ENCODE assay signal across 8 cellular contexts in the genomic region with DNA sequence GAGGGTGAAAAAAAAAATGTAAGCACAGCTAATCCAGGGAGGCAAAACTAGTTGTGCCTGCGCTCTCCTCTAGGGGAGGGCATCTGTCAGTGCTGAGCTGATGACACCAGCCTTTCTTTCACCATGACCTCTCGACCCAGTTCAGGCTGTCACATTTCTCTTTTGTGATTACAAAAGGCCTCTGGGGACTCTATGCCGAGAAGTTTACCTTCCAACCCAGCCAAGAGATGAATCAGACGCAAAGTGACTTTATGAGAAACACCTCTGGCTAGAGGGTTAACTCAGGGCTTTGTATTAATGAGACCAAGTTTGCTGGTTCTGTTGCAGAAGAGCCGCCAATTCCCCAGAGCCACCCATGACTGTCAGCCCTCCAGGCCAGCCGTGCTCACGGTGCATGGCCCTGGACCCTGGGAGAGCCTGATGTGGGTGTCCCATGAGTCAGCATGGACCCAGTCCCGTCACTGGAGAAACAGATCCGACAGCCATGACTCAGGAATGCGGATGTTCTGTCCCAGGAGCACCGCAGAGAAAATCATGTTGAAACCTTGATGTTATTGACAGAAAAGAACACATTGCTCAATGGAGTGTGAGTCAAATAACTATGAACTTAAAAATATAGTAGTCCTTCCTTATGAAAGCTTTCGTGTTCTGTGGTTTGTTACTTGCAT.
A peak's percentile ranks its signal among the peaks of the same experiment; 100 is the strongest.
DNase-seq lines count a peak whose midpoint lies in the region; ATAC-seq, FAIRE-seq and TF ChIP-seq lines count a peak whose summit lies in the region.

No MANE protein-coding gene starts in this region.

- FAIRE-seq in small intestine (lab: Jason Lieb, UNC) = no peak

- no peak overlapping the region for H3K27ac Mint-ChIP-seq in activated T-helper 2 cell treated with anti-CD3 and anti-CD28 coated beads, Interferon-gamma antibody, Interleukin-2, Interleukin-4, amounts not matched to agents 10 μg/mL and 5 μg/mL and 100 μg/mL, durations not matched to agents 14 hours and 24 hours and 36 hours

- DNase-seq in HS-27A (ENCODE audit: low read depth) = peak; percentile 96
- DNase-seq in cardiac fibroblast (ENCODE audit: low read depth in 2 of 2) = peak; percentile 96 to 99
- peak in 1 of 3 donors; percentile 65 for DNase-seq in mucosa of descending colon
- DNase-seq in small intestine = no peak
- no peak for DNase-seq in activated T-helper 2 cell treated with anti-CD3 and anti-CD28 coated beads, Interferon-gamma antibody, Interleukin-2, Interleukin-4, amounts not matched to agents 10 μg/mL and 5 μg/mL and 100 μg/mL, durations not matched to agents 14 hours and 24 hours and 36 hours (ENCODE audit: low spot score)
- DNase-seq in activated naive CD4-positive, alpha-beta T cell (lab: John Stamatoyannopoulos, UW) = no peak

- WGBS in small intestine, 3 donors = 61 to 63% (median 62%) methylated on average over 12 of the region's 12 CpGs

- peak overlapping the region in 1 of 2 donors; percentile 62 for H3K27ac ChIP-seq in small intestine (ENCODE audit: low read depth in 1 of 2, low read length in 1 of 2)

- intact Hi-C loops in mucosa of descending colon (cut with DNase I, micrococcal nuclease) = no loop called here
- intact Hi-C loops in activated T-helper 2 cell treated with anti-CD3 and anti-CD28 coated beads, Interferon-gamma antibody, Interleukin-2, Interleukin-4, amounts not matched to agents 10 μg/mL and 5 μg/mL and 100 μg/mL, durations not matched to agents 14 hours and 24 hours and 36 hours (cut with micrococcal nuclease) = no loop called here

- TF ChIP-seq CTCF in cardiac fibroblast (IDR thresholded peaks at IDR 0.05; ENCODE audit: low read depth, low read length) (peak; percentile 59), mucosa of descending colon (IDR thresholded peaks at IDR 0.05) (no peak)

- no peaks in the 10 kb centered on the region for H3K9me3 ChIP-seq in mucosa of descending colon
- H3K9me3 ChIP-seq in small intestine (ENCODE audit: control insufficient read depth, low read depth) = no peaks in the 10 kb centered on the region

- ATAC-seq in GM18520 (IDR thresholded peaks at IDR 0.05; ENCODE audit: unreplicated experiment) (peak; percentile 79), mucosa of descending colon (peak; percentile 67), GM21528 (IDR thresholded peaks at IDR 0.05; ENCODE audit: low FRiP score, unreplicated experiment) (no peak)

- H3K36me3 ChIP-seq in mucosa of descending colon (ENCODE audit: low read depth) (no peaks in the 10 kb centered on the region), small intestine (ENCODE audit: control insufficient read depth in 2 of 2, insufficient read depth in 2 of 2, low read length in 2 of 2) (no peaks in the 10 kb centered on the region)

- H3K4me1 Mint-ChIP-seq in activated T-helper 2 cell treated with anti-CD3 and anti-CD28 coated beads, Interferon-gamma antibody, Interleukin-2, Interleukin-4, amounts not matched to agents 10 μg/mL and 5 μg/mL and 100 μg/mL, durations not matched to agents 14 hours and 24 hours and 36 hours (ENCODE audit: low read depth) = no peaks in the 10 kb centered on the region

- H3K4me3 Mint-ChIP-seq in activated T-helper 2 cell treated with anti-CD3 and anti-CD28 coated beads, Interferon-gamma antibody, Interleukin-2, Interleukin-4, amounts not matched to agents 10 μg/mL and 5 μg/mL and 100 μg/mL, durations not matched to agents 14 hours and 24 hours and 36 hours (ENCODE audit: low read depth) = no peak overlapping the region

- H3K4me3 ChIP-seq in cardiac fibroblast (replicated peaks in 1 of 2; ENCODE audit: low read depth in 2 of 2, low read length in 2 of 2) = no peak overlapping the region
- H3K4me3 ChIP-seq in mucosa of descending colon = no peak overlapping the region
- H3K4me3 ChIP-seq in small intestine (ENCODE audit: low read depth in 1 of 2, low read length in 2 of 2) = no peak overlapping the region

- H3K4me1 ChIP-seq in mucosa of descending colon (ENCODE audit: low read depth) (no peaks in the 10 kb centered on the region), small intestine (ENCODE audit: control insufficient read depth in 2 of 2, insufficient read depth in 1 of 2, low read depth in 1 of 2, low read length in 1 of 2) (no peaks in the 10 kb centered on the region)

- no peaks in the 10 kb centered on the region for H3K9me3 Mint-ChIP-seq in activated T-helper 2 cell treated with anti-CD3 and anti-CD28 coated beads, Interferon-gamma antibody, Interleukin-2, Interleukin-4, amounts not matched to agents 10 μg/mL and 5 μg/mL and 100 μg/mL, durations not matched to agents 14 hours and 24 hours and 36 hours

- no peaks in the 10 kb centered on the region for H3K36me3 Mint-ChIP-seq in activated T-helper 2 cell treated with anti-CD3 and anti-CD28 coated beads, Interferon-gamma antibody, Interleukin-2, Interleukin-4, amounts not matched to agents 10 μg/mL and 5 μg/mL and 100 μg/mL, durations not matched to agents 14 hours and 24 hours and 36 hours (ENCODE audit: low read depth)

- H3K27me3 Mint-ChIP-seq in activated T-helper 2 cell treated with anti-CD3 and anti-CD28 coated beads, Interferon-gamma antibody, Interleukin-2, Interleukin-4, amounts not matched to agents 10 μg/mL and 5 μg/mL and 100 μg/mL, durations not matched to agents 14 hours and 24 hours and 36 hours (ENCODE audit: low read depth) = no peaks in the 10 kb centered on the region

- no peaks in the 10 kb centered on the region for H3K27me3 ChIP-seq in small intestine (ENCODE audit: control insufficient read depth in 2 of 2, insufficient read depth in 2 of 2, low read length in 2 of 2)

Comparison
In these comparisons a context has a peak if more than half of its experiments do, and no peak if none do; other contexts are left out.
1. DNase-seq: peak in HS-27A (single experiment) and cardiac fibroblast (2 of 2); none in small intestine (single experiment), activated T-helper 2 cell treated with anti-CD3 and anti-CD28 coated beads, Interferon-gamma antibody, Interleukin-2, Interleukin-4, amounts not matched to agents 10 μg/mL and 5 μg/mL and 100 μg/mL, durations not matched to agents 14 hours and 24 hours and 36 hours (single experiment) and activated naive CD4-positive, alpha-beta T cell (0 of 4).